8 cellular contexts compared by ENCODE assay signal in the genomic region with DNA sequence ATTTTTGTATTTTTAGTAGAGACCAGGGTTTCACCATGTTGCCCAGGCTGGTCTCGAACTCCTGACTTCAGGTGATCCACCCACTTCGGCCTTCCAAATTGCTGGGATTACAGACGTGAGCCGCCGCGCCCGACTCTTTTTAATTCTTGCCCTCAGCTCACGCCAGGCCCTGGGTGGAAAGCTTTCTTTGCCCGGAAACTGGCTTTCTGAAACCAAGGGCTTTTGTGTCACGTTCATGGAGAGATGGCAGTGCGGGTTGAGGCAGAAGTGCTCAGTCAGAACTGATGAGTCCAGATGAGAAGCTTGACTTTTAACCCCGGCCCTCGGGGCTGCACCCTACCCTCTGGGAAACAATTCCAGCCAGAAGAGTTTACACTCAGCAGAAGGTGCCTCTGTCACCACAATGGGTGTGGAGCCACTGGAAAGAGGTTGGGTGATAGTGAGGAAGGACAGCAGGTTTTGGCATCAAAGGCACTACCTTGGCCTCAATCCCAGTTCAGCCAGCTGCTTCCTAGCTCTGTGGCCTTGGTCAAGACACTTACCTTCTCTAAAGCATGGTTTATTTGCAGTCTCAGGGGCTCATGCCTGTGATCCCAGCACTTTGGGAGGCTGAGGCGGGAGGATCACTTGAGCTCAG. TPM values are rescaled to one million over a fixed set of nuclear protein-coding genes. Genes with fewer than 3 reads are reported as not detected.
DNase-seq lines count a peak whose midpoint lies in the region; ATAC-seq and TF ChIP-seq lines count a peak whose summit lies in the region.

No MANE protein-coding gene starts in this region.

- peak overlapping the region; percentile 23 for H3K27ac Mint-ChIP-seq in activated T-cell treated with anti-CD3 and anti-CD28 coated beads, Interleukin-2, amount 50 U/mL, for 72 hours
- no peak overlapping the region for H3K27ac Mint-ChIP-seq in type B pancreatic cell

- peaks cover 4 to 6% of the 10 kb centered on the region in 2 donors for H3K36me3 Mint-ChIP-seq in activated T-cell treated with anti-CD3 and anti-CD28 coated beads, Interleukin-2, amount 50 U/mL, for 72 hours (ENCODE audit: insufficient read depth in 2 of 2)
- H3K36me3 Mint-ChIP-seq in type B pancreatic cell: peaks cover 3% of the 10 kb centered on the region

- H3K4me3 Mint-ChIP-seq in activated T-cell treated with anti-CD3 and anti-CD28 coated beads, Interleukin-2, amount 50 U/mL, for 72 hours: peak overlapping the region; percentile 58 to 75
- peak overlapping the region; percentile 45 for H3K4me3 Mint-ChIP-seq in type B pancreatic cell

- no peak for TF ChIP-seq CTCF in type B pancreatic cell (conservative IDR thresholded peaks at IDR 0.05)

- no peaks in the 10 kb centered on the region for H3K27me3 Mint-ChIP-seq in activated T-cell treated with anti-CD3 and anti-CD28 coated beads, Interleukin-2, amount 50 U/mL, for 72 hours (ENCODE audit: low read depth)
- H3K27me3 Mint-ChIP-seq in type B pancreatic cell: no peaks in the 10 kb centered on the region

- DNase-seq in activated T-cell treated with anti-CD3 and anti-CD28 coated beads, Interleukin-2, amount 50 U/mL, for 72 hours: no peak
- no peak for DNase-seq in activated T-cell treated with anti-CD3 and anti-CD28 coated beads, Interleukin-2, amount 50 U/mL, for 1 hour
- DNase-seq in adipocyte (ENCODE audit: low read depth): no peak
- no peak for DNase-seq in type B pancreatic cell (ENCODE audit: extremely low spot score, unreplicated experiment)
- DNase-seq in H4 (ENCODE audit: low spot score): no peak
- DNase-seq in ureter (ENCODE audit: low spot score): no peak

- H3K4me1 Mint-ChIP-seq in activated T-cell treated with anti-CD3 and anti-CD28 coated beads, Interleukin-2, amount 50 U/mL, for 72 hours (ENCODE audit: low read depth): peaks cover 12% of the 10 kb centered on the region
- peaks cover 9% of the 10 kb centered on the region for H3K4me1 Mint-ChIP-seq in type B pancreatic cell (ENCODE audit: unreplicated experiment)

- H3K9me3 Mint-ChIP-seq in activated T-cell treated with anti-CD3 and anti-CD28 coated beads, Interleukin-2, amount 50 U/mL, for 72 hours: peaks cover 0 to 3% of the 10 kb centered on the region in 2 donors
- peaks cover 3% of the 10 kb centered on the region for H3K9me3 Mint-ChIP-seq in type B pancreatic cell

- H3K36me3 ChIP-seq in adipocyte (ENCODE audit: control insufficient read depth, insufficient read depth, low read length, severe bottlenecking) (no peaks in the 10 kb centered on the region), muscle layer of colon (ENCODE audit: insufficient read depth, low read length) (no peaks in the 10 kb centered on the region)

- H3K27ac ChIP-seq in muscle layer of colon (ENCODE audit: low read depth, low read length): peak overlapping the region; percentile 14

- H3K9ac ChIP-seq in adipocyte (ENCODE audit: low read length) (no peak overlapping the region), muscle layer of colon (ENCODE audit: low read length) (no peak overlapping the region)

- no peaks in the 10 kb centered on the region for H3K9me3 ChIP-seq in adipocyte (ENCODE audit: control insufficient read depth, low read length)
- H3K9me3 ChIP-seq in muscle layer of colon (ENCODE audit: low read length): no peaks in the 10 kb centered on the region

- H3K27me3 ChIP-seq in adipocyte (replicated peaks; ENCODE audit: control insufficient read depth, insufficient read depth, low read length) (no peaks in the 10 kb centered on the region), muscle layer of colon (ENCODE audit: control insufficient read depth in 1 of 2, insufficient read depth in 2 of 2, low read length in 2 of 2) (no peaks in the 10 kb centered on the region)

- H3K4me3 ChIP-seq in adipocyte (ENCODE audit: low read length): peak overlapping the region; percentile 92
- no peak overlapping the region for H3K4me3 ChIP-seq in muscle layer of colon (ENCODE audit: low read depth in 1 of 2, low read length in 2 of 2)

- peaks cover 22% of the 10 kb centered on the region for H3K4me1 ChIP-seq in adipocyte (ENCODE audit: control insufficient read depth, insufficient read depth, low read length)
- H3K4me1 ChIP-seq in muscle layer of colon (ENCODE audit: insufficient read depth, low read length): peaks cover 20% of the 10 kb centered on the region

- no peak for ATAC-seq in activated T-cell treated with anti-CD3 and anti-CD28 coated beads, Interleukin-2, amount 50 U/mL, for 72 hours (replicated peaks in 1 of 2)
- ATAC-seq in HG03571 (IDR thresholded peaks at IDR 0.05; ENCODE audit: unreplicated experiment): no peak

RNA-seq across cellular contexts. Expression of gene ARFGAP3, which starts 0.9 kb away (rescaled TPM):
- total RNA-seq in activated T-cell treated with anti-CD3 and anti-CD28 coated beads, Interleukin-2, amount 50 U/mL, for 72 hours: 10 to 100 TPM; 38.0 to 46.3 TPM
- 29.3 and 34.6 TPM in 2 replicates for total RNA-seq in type B pancreatic cell (ENCODE audit: low replicate concordance)
- total RNA-seq in H4 (2014; rRNA removed; shearing (Covaris generic)): 39.8 and 46.0 TPM in 2 replicates
- total RNA-seq in ureter: 32.8 TPM
